In the genomic region with DNA sequence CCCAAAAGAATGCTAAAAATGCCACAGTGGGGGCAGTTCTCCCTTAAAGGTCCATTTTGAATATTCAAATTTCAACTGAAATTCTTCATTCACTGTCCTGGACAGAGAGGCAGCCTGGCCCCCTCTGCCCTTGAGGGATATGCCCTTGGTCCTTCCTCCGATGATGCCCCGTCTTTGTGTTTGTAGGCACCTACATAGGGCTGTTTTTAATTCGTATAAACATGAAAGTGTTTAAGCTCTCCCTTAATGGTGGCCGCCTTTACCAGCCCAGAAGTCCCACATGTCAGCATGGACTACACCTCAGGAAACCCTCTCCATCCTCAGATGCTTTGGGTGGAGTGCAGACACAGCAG, we compare ENCODE assay signal across 9 cellular contexts.
DNase-seq lines count a peak whose midpoint lies in the region; ATAC-seq and TF ChIP-seq lines count a peak whose summit lies in the region.
"Had no signal": no experiment of that assay in that cellular context is flagged by ENCODE, and none has a peak within 500 bp of the region (broad histone marks: within the 10 kb centered on the region; RNA-seq: fewer than 3 reads in every experiment).

No MANE protein-coding gene starts in this region.

- no peaks in the 10 kb centered on the region for H3K27me3 ChIP-seq in liver (ENCODE audit: control insufficient read depth in 4 of 4, insufficient read depth in 4 of 4, low read length in 3 of 4)

- H3K27ac ChIP-seq in liver (ENCODE audit: low read depth in 1 of 2, low read length in 2 of 2) = peak overlapping the region; percentile 83 to 85

- 70% methylated on average over 4 of the region's 4 CpGs for WGBS in liver

- no peaks in the 10 kb centered on the region for H3K9me3 Mint-ChIP-seq in WTC11
- H3K9me3 Mint-ChIP-seq in stimulated activated memory B cell treated with anti-CD40 and anti-IgM and Interleukin-4, amounts not matched to agents 10 μg/mL and 1 μg/mL and 100 μg/mL, for 72 hours = no peaks in the 10 kb centered on the region

- H3K36me3 ChIP-seq in liver (ENCODE audit: control insufficient read depth in 4 of 4, insufficient read depth in 3 of 4, low read depth in 1 of 4, low read length in 3 of 4) = peaks cover 8 to 22% (median 18%) of the 10 kb centered on the region in 4 donors

- peak overlapping the region; percentile 87 for H3K27ac Mint-ChIP-seq in WTC11
- H3K27ac Mint-ChIP-seq in stimulated activated memory B cell treated with anti-CD40 and anti-IgM and Interleukin-4, amounts not matched to agents 10 μg/mL and 1 μg/mL and 100 μg/mL, for 72 hours = peak overlapping the region; percentile 53

- POLR2A ChIA-PET in WTC11 (lab: Charles Lee) = no interaction called here

- H3K36me3 Mint-ChIP-seq in WTC11 = peaks cover 8% of the 10 kb centered on the region
- H3K36me3 Mint-ChIP-seq in stimulated activated memory B cell treated with anti-CD40 and anti-IgM and Interleukin-4, amounts not matched to agents 10 μg/mL and 1 μg/mL and 100 μg/mL, for 72 hours = peaks cover 47% of the 10 kb centered on the region

- ATAC-seq in WTC11 (peak; percentile 4; the same call in 1 of the 2 replicates), GM21825 (IDR thresholded peaks at IDR 0.05; ENCODE audit: unreplicated experiment) (no peak)
- no peak for ATAC-seq in stimulated activated memory B cell treated with anti-CD40 and anti-IgM and Interleukin-4, amounts not matched to agents 10 μg/mL and 1 μg/mL and 100 μg/mL, for 72 hours

- TF ChIP-seq CTCF in WTC11 (IDR thresholded peaks at IDR 0.05) = no peak
- no peak for TF ChIP-seq CTCF in liver (IDR thresholded peaks at IDR 0.05; ENCODE audit: low read depth, low read length, missing input control)

- no peak overlapping the region; the same call in 1 of the 2 replicates for H3K4me3 Mint-ChIP-seq in WTC11
- H3K4me3 Mint-ChIP-seq in stimulated activated memory B cell treated with anti-CD40 and anti-IgM and Interleukin-4, amounts not matched to agents 10 μg/mL and 1 μg/mL and 100 μg/mL, for 72 hours = no peak overlapping the region

- no peak overlapping the region for H3K4me3 ChIP-seq in liver (ENCODE audit: low read depth in 1 of 3, low read length in 3 of 3)
- H3K4me3 ChIP-seq: HAP-1 had no signal

- DNase-seq in EH (ENCODE audit: low read depth) = peak; percentile 42
- no peak for DNase-seq in WTC11 (ENCODE audit: low spot score)
- DNase-seq in GM19238 (ENCODE audit: insufficient read length, low spot score) = no peak
- no peak for DNase-seq in NCI-H2171 treated with DMSO at 0.1 percent for 48 hours (lab: John Stamatoyannopoulos, UW)
- DNase-seq in HuH-7.5 (ENCODE audit: low spot score) = no peak

- H3K4me1 Mint-ChIP-seq in WTC11 = peaks cover 40% of the 10 kb centered on the region
- H3K4me1 Mint-ChIP-seq in stimulated activated memory B cell treated with anti-CD40 and anti-IgM and Interleukin-4, amounts not matched to agents 10 μg/mL and 1 μg/mL and 100 μg/mL, for 72 hours = peaks cover 49% of the 10 kb centered on the region

- peaks cover 8 to 54% (median 43%) of the 10 kb centered on the region in 4 donors for H3K4me1 ChIP-seq in liver (ENCODE audit: control insufficient read depth in 4 of 4, insufficient read depth in 4 of 4, low read length in 3 of 4)

- peak overlapping the region; percentile 4 to 93 for H3K9ac ChIP-seq in liver (ENCODE audit: low read depth in 1 of 2, low read length in 2 of 2)

- no peaks in the 10 kb centered on the region for H3K9me3 ChIP-seq in liver (ENCODE audit: control insufficient read depth in 4 of 4, low read length in 3 of 4)
- H3K9me3 ChIP-seq: HAP-1 had no signal

- H3K27me3 Mint-ChIP-seq in WTC11 (ENCODE audit: low read depth) = no peaks in the 10 kb centered on the region
- H3K27me3 Mint-ChIP-seq in stimulated activated memory B cell treated with anti-CD40 and anti-IgM and Interleukin-4, amounts not matched to agents 10 μg/mL and 1 μg/mL and 100 μg/mL, for 72 hours = no peaks in the 10 kb centered on the region

- CTCF ChIA-PET in WTC11 (lab: Charles Lee) = interaction anchor here (0.6 to 2.1 kb wide), 10 partner anchors 11 to 568 kb away, joined by 3 to 6 read pairs (median 4); no protein-coding TSS in a partner anchor

- TF ChIP-seq RAD21 in liver (IDR thresholded peaks at IDR 0.05) = no peak

TF ChIP-seq in WTC11, 78 proteins besides CTCF, POLR2A, EP300 and RAD21 (continues in another document):
- no peak for TF ChIP-seq PRRX2 (CRISPR knock-in tag; IDR thresholded peaks at IDR 0.05)
- TF ChIP-seq, protein P1, sequence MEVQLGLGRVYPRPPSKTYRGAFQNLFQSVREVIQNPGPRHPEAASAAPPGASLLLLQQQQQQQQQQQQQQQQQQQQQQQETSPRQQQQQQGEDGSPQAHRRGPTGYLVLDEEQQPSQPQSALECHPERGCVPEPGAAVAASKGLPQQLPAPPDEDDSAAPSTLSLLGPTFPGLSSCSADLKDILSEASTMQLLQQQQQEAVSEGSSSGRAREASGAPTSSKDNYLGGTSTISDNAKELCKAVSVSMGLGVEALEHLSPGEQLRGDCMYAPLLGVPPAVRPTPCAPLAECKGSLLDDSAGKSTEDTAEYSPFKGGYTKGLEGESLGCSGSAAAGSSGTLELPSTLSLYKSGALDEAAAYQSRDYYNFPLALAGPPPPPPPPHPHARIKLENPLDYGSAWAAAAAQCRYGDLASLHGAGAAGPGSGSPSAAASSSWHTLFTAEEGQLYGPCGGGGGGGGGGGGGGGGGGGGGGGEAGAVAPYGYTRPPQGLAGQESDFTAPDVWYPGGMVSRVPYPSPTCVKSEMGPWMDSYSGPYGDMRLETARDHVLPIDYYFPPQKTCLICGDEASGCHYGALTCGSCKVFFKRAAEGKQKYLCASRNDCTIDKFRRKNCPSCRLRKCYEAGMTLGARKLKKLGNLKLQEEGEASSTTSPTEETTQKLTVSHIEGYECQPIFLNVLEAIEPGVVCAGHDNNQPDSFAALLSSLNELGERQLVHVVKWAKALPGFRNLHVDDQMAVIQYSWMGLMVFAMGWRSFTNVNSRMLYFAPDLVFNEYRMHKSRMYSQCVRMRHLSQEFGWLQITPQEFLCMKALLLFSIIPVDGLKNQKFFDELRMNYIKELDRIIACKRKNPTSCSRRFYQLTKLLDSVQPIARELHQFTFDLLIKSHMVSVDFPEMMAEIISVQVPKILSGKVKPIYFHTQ (CRISPR knock-in tag; IDR thresholded peaks at IDR 0.05) = no peak
- no peak for TF ChIP-seq GABPB1 (CRISPR knock-in tag; IDR thresholded peaks at IDR 0.05)
- no peak for TF ChIP-seq CREM (CRISPR knock-in tag; IDR thresholded peaks at IDR 0.05)

TF ChIP-seq in liver, 16 proteins besides CTCF, POLR2A, EP300 and RAD21:
- TF ChIP-seq, protein P2, sequence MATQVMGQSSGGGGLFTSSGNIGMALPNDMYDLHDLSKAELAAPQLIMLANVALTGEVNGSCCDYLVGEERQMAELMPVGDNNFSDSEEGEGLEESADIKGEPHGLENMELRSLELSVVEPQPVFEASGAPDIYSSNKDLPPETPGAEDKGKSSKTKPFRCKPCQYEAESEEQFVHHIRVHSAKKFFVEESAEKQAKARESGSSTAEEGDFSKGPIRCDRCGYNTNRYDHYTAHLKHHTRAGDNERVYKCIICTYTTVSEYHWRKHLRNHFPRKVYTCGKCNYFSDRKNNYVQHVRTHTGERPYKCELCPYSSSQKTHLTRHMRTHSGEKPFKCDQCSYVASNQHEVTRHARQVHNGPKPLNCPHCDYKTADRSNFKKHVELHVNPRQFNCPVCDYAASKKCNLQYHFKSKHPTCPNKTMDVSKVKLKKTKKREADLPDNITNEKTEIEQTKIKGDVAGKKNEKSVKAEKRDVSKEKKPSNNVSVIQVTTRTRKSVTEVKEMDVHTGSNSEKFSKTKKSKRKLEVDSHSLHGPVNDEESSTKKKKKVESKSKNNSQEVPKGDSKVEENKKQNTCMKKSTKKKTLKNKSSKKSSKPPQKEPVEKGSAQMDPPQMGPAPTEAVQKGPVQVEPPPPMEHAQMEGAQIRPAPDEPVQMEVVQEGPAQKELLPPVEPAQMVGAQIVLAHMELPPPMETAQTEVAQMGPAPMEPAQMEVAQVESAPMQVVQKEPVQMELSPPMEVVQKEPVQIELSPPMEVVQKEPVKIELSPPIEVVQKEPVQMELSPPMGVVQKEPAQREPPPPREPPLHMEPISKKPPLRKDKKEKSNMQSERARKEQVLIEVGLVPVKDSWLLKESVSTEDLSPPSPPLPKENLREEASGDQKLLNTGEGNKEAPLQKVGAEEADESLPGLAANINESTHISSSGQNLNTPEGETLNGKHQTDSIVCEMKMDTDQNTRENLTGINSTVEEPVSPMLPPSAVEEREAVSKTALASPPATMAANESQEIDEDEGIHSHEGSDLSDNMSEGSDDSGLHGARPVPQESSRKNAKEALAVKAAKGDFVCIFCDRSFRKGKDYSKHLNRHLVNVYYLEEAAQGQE (IDR thresholded peaks at IDR 0.05) = no peak
